26 cellular contexts compared by ENCODE assay signal in the genomic region with DNA sequence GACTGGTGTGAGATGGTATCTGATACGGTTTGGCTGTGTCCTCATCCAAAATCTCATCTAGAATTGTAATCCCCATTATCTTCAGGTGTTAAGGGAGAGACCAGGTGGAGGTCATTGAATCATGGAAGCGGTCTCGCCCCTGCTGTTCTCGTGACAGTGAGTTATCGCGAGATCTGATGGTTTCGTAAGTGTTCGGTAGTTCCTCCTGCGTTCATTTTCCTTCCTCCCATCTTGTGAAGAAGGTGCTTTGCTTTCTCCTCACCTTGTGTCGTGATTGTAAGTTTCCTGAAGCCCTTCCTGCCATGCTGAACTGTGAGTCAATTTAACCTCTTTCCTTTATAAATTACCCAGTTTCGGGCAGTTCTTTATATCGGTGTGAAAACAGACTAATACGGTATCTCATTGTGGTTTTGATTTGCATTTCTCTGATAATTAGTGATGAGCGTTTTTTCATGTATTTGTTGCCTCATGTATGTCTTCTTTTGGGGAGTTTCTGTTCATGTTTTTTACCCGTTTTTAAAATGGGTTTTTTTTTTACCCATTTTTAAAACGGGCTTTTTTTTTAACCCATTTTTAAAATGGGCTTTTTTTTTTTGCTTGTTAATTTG.
"Had no signal": no experiment of that assay in that cellular context is flagged by ENCODE, and none has a peak within 500 bp of the region (broad histone marks: within the 10 kb centered on the region; RNA-seq: fewer than 3 reads in every experiment).

No MANE protein-coding gene starts in this region.

- H3K4me3 Mint-ChIP-seq: activated CD4-positive, alpha-beta T cell treated with anti-CD3 and anti-CD28 coated beads for 36 hours; activated T-cell treated with anti-CD3 and anti-CD28 coated beads, Interleukin-2, amount 50 U/mL, for 72 hours; natural killer cell treated with Interleukin-12 subunit alpha and Interleukin-12 subunit beta and Interleukin-15 and Interleukin-18, amount 100 ng/mL, for 72 hours; T-helper 2 cell treated with Interferon-gamma antibody and Interleukin-4, amounts not matched to agents 5 μg/mL and 100 μg/mL, for 36 hours had no signal

- H3K4me1 ChIP-seq: body of pancreas, esophagus squamous epithelium, lower lobe of right lung, right lobe of liver had no signal

- H3K4me3 ChIP-seq: body of pancreas, esophagus squamous epithelium, lower lobe of right lung, mucosa of descending colon, right lobe of liver, skin epidermis, thoracic aorta had no signal

- H3K4me1 Mint-ChIP-seq: activated CD4-positive, alpha-beta T cell treated with anti-CD3 and anti-CD28 coated beads for 36 hours had no signal

- H3K27me3 ChIP-seq: body of pancreas, esophagus squamous epithelium, neutrophil, right lobe of liver had no signal

- DNase-seq: activated CD4-positive, alpha-beta T cell treated with anti-CD3 and anti-CD28 coated beads for 36 hours; activated CD4-positive, CD25-positive, alpha-beta regulatory T cell; activated naive CD4-positive, alpha-beta T cell; activated T-cell treated with anti-CD3 and anti-CD28 coated beads for 4 hours; activated T-cell treated with anti-CD3 and anti-CD28 coated beads, Interleukin-2, amount 50 U/mL, for 72 hours; anterior cingulate cortex; body of pancreas; effector CD8-positive, alpha-beta T cell; esophagus squamous epithelium; foreskin melanocyte; kidney glomerular epithelial cell; lower lobe of right lung; mucosa of descending colon; right lobe of liver; stimulated activated CD4-positive, alpha-beta T cell treated with anti-CD3 and anti-CD28 coated beads, Interleukin-12 subunit alpha, Interleukin-12 subunit beta, amount 100 ng/mL, for 4 hours; stimulated activated CD4-positive, alpha-beta T cell treated with anti-CD3 and anti-CD28 coated beads, Interleukin-4, amount 100 ng/mL, for 1 hour; stimulated activated naive CD8-positive, alpha-beta T cell treated with anti-CD3 and anti-CD28 coated beads, Interleukin-15, Interleukin-2, amounts not matched to agents 100 U/mL and 50 U/mL, for 24 hours; trophoblast cell had no signal

- H3K27me3 Mint-ChIP-seq: activated CD4-positive, alpha-beta T cell treated with anti-CD3 and anti-CD28 coated beads for 36 hours; natural killer cell treated with Interleukin-12 subunit alpha and Interleukin-12 subunit beta and Interleukin-15 and Interleukin-18, amount 100 ng/mL, for 72 hours had no signal

- H3K36me3 ChIP-seq: esophagus squamous epithelium, lower lobe of right lung, neutrophil, right lobe of liver, thoracic aorta had no signal

- ATAC-seq: activated CD4-positive, alpha-beta T cell treated with anti-CD3 and anti-CD28 coated beads for 36 hours; activated naive CD4-positive, alpha-beta T cell treated with anti-CD3 and anti-CD28 coated beads, Interleukin-2, amount 50 U/mL, for 72 hours; activated T-cell treated with anti-CD3 and anti-CD28 coated beads, Interleukin-2, amount 50 U/mL, for 72 hours; body of pancreas; left lobe of liver; lower lobe of right lung; mucosa of descending colon; natural killer cell treated with Interleukin-12 subunit alpha and Interleukin-12 subunit beta and Interleukin-15 and Interleukin-18, amount 100 ng/mL, for 72 hours; right lobe of liver; stimulated activated naive CD8-positive, alpha-beta T cell treated with anti-CD3 and anti-CD28 coated beads, Interleukin-15, Interleukin-2, amounts not matched to agents 100 U/mL and 50 U/mL, for 24 hours had no signal

- H3K9me3 ChIP-seq: body of pancreas, esophagus squamous epithelium, lower lobe of right lung, mucosa of descending colon, neutrophil, right lobe of liver, thoracic aorta had no signal

- H3K27ac ChIP-seq: body of pancreas, epithelial cell of prostate, esophagus squamous epithelium, lower lobe of right lung, neutrophil, right lobe of liver, skin epidermis, thoracic aorta had no signal

- H3K36me3 Mint-ChIP-seq: activated naive CD4-positive, alpha-beta T cell treated with anti-CD3 and anti-CD28 coated beads, Interleukin-2, amount 50 U/mL, for 72 hours; natural killer cell treated with Interleukin-12 subunit alpha and Interleukin-12 subunit beta and Interleukin-15 and Interleukin-18, amount 100 ng/mL, for 72 hours had no signal

- H3K27ac Mint-ChIP-seq: activated CD4-positive, alpha-beta T cell treated with anti-CD3 and anti-CD28 coated beads for 36 hours; activated naive CD4-positive, alpha-beta T cell treated with anti-CD3 and anti-CD28 coated beads, Interleukin-2, amount 50 U/mL, for 72 hours; activated T-cell treated with anti-CD3 and anti-CD28 coated beads, Interleukin-2, amount 50 U/mL, for 72 hours; natural killer cell treated with Interleukin-12 subunit alpha and Interleukin-12 subunit beta and Interleukin-15 and Interleukin-18, amount 100 ng/mL, for 72 hours; T-helper 2 cell treated with Interferon-gamma antibody and Interleukin-4, amounts not matched to agents 5 μg/mL and 100 μg/mL, for 36 hours had no signal
